Comparison of ENCODE assay signal across 11 cellular contexts in the genomic region with DNA sequence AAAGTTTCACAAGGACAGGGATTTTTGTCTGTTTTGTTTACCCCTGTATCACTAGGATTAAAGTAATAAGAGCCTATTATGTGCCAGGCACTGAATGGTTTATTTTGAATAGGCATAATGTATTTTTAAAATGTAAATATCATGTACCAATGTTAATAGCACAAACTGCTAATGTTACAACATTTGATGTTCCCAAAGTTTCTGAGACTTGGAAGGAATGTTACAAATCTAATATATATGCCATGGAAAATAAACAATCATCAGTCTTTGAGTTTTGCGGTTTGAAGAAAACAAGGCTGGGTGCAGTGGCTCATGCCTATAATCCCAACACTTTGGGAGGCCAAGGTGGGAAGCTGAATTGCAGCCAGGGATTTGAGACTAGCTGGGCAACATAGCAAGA.
DNase-seq lines count a peak whose midpoint lies in the region; ATAC-seq and TF ChIP-seq lines count a peak whose summit lies in the region.
"Had no signal": no experiment of that assay in that cellular context is flagged by ENCODE, and none has a peak within 500 bp of the region (broad histone marks: within the 10 kb centered on the region; RNA-seq: fewer than 3 reads in every experiment).

No MANE protein-coding gene starts in this region.

- H3K27ac ChIP-seq in gastrocnemius medialis: no peak overlapping the region
- H3K27ac ChIP-seq: C4-2B had no signal

- no peaks in the 10 kb centered on the region for H3K36me3 ChIP-seq in gastrocnemius medialis
- H3K36me3 ChIP-seq: HAP-1 had no signal

- no peak for TF ChIP-seq POLR2A in gastrocnemius medialis (IDR thresholded peaks at IDR 0.05)

- no peak for TF ChIP-seq CTCF in choroid plexus epithelial cell (conservative IDR thresholded peaks at IDR 0.05; ENCODE audit: low read depth, low read length)
- TF ChIP-seq CTCF in gastrocnemius medialis (IDR thresholded peaks at IDR 0.05 in 4 of 5, conservative IDR thresholded peaks at IDR 0.05 in 1 of 5): no peak

- in situ Hi-C loops in gastrocnemius medialis (cut with MboI; ENCODE audit: low sequenced_read_pairs in 4 of 4): no loop called here

- H3K27me3 ChIP-seq in gastrocnemius medialis: no peaks in the 10 kb centered on the region

- H3K4me1 ChIP-seq in gastrocnemius medialis: no peaks in the 10 kb centered on the region

- H3K9me3 ChIP-seq in gastrocnemius medialis: no peaks in the 10 kb centered on the region
- H3K9me3 ChIP-seq: Caco-2, HAP-1 had no signal

- ATAC-seq in gastrocnemius medialis (no peak), HG03159 (IDR thresholded peaks at IDR 0.05; ENCODE audit: unreplicated experiment) (no peak)

- no peak overlapping the region for H3K4me3 ChIP-seq in choroid plexus epithelial cell (ENCODE audit: low read depth, low read length)
- H3K4me3 ChIP-seq in gastrocnemius medialis: no peak overlapping the region
- H3K4me3 ChIP-seq: HAP-1 had no signal

- intact Hi-C loops in gastrocnemius medialis (cut with DNase I; ENCODE audit: low total_unique reads): no loop called here

- DNase-seq in M059J (ENCODE audit: low read depth) (peak; percentile 19), choroid plexus epithelial cell (ENCODE audit: low read depth) (peak; percentile 7), iris pigment epithelial cell (ENCODE audit: low read depth) (peak; percentile 29), iPS-NIHi7 (ENCODE audit: extremely low spot score) (no peak), gastrocnemius medialis (no peak)
- DNase-seq: AML-193; Caco-2; CD4-positive, alpha-beta T cell had no signal

Comparison
In these comparisons a context has a peak if more than half of its experiments do, and no peak if none do; other contexts are left out.
1. DNase-seq: peak in M059J (single experiment), choroid plexus epithelial cell (single experiment) and iris pigment epithelial cell (single experiment); none in iPS-NIHi7 (single experiment) and gastrocnemius medialis (0 of 2).